ENCODE assay signal across 1 cellular context in the genomic region with DNA sequence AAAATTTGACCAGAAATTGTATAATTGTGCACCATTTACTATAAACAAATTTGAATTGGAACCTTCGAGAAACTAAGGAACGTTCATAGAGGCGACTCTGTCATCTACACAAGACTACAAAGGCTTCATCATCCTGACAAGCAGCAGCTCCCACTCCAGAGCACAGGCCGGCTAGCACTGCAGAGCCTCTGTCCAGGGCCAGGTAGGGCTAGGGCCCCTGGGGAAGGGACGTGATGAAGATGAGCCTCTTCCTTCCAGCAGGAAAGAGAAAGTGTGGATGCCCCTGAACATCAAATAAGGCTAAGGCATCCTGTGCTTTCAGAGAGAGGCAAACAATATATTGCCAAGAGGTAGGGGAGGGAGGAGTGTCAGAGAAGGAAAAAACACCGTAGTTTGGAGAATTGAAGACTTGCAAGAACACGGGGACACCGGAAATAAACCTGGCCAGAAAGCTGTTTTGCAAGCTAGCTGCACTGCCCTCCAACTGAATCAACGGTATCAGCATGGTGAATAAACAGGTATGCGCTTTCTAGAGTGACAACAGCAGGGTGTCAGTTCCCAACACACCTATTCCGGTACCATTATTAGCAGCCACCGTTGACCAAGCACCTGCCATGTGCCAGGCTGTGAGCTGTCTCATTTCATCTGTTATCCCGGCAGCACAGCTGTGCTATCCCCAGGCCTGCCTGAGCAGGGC.
TF ChIP-seq lines count a peak whose summit lies in the region.

No MANE protein-coding gene starts in this region.

TF ChIP-seq in SK-N-SH treated with all-trans-retinoic acid at 6 μM for 48 hours, 23 proteins besides CTCF, POLR2A, EP300 and RAD21 (continued from another document):
- TF ChIP-seq ARNTL (CRISPR knock-in tag; IDR thresholded peaks at IDR 0.05; ENCODE audit: borderline replicate concordance, low read depth) (no peak), ESRRG (CRISPR knock-in tag; IDR thresholded peaks at IDR 0.05) (no peak), RARB (CRISPR knock-in tag; IDR thresholded peaks at IDR 0.05) (no peak), TCF4 (CRISPR knock-in tag; IDR thresholded peaks at IDR 0.05; ENCODE audit: borderline replicate concordance) (no peak)
